ENCODE assay signal across 17 cellular contexts in the genomic region with DNA sequence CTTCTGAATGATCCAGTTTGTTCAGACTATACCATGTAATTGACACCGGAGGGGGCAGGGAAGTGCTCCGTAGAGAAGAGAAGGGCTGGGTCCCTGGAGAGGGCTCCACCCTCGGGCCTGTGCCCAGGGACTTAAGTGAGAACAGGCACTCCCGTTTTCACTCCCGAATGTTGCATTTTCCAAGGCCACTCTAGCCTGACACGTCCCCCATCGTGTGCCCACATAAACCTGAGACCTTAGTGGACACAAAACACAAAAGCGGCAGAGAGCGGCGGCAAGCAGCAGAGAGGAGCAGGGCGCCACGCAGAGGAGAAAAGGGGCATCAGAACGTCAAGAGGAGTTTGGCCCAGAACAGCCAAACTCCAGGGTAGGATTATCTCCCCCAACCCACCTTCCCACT.
DNase-seq lines count a peak whose midpoint lies in the region; ATAC-seq, FAIRE-seq and TF ChIP-seq lines count a peak whose summit lies in the region.
"Had no signal": no experiment of that assay in that cellular context is flagged by ENCODE, and none has a peak within 500 bp of the region (broad histone marks: within the 10 kb centered on the region; RNA-seq: fewer than 3 reads in every experiment).

No MANE protein-coding gene starts in this region.

- no peaks in the 10 kb centered on the region for H3K36me3 Mint-ChIP-seq in chondrocyte (ENCODE audit: low read depth)
- H3K36me3 Mint-ChIP-seq: activated naive CD8-positive, alpha-beta T cell treated with anti-CD3 and anti-CD28 coated beads for 36 hours had no signal

- H3K27me3 Mint-ChIP-seq in chondrocyte (ENCODE audit: low read depth) = no peaks in the 10 kb centered on the region
- H3K27me3 Mint-ChIP-seq: activated naive CD8-positive, alpha-beta T cell treated with anti-CD3 and anti-CD28 coated beads for 36 hours had no signal

- H3K4me1 Mint-ChIP-seq in chondrocyte (ENCODE audit: low read depth) = peaks cover 7% of the 10 kb centered on the region
- H3K4me1 Mint-ChIP-seq: activated naive CD8-positive, alpha-beta T cell treated with anti-CD3 and anti-CD28 coated beads for 36 hours had no signal

- H3K27ac ChIP-seq in cardiac muscle cell (no peak overlapping the region), left lung (no peak overlapping the region)
- H3K27ac ChIP-seq: neutrophil had no signal

- no peak for TF ChIP-seq POLR2A in GM18505 (IDR thresholded peaks at IDR 0.05; ENCODE audit: borderline replicate concordance, extremely low read depth, insufficient read depth, insufficient read length)

- DNase-seq in cardiac muscle cell (ENCODE audit: low read depth in 1 of 2, low spot score in 1 of 2) = peak in 1 of 2 donors; percentile 52
- DNase-seq in Right ventricle myocardium superior = no peak
- DNase-seq in chondrocyte (ENCODE audit: low spot score) = no peak
- DNase-seq in left lung = no peak
- DNase-seq in activated gamma-delta T cell (lab: John Stamatoyannopoulos, UW) = no peak
- no peak for DNase-seq in frontal cortex (ENCODE audit: low spot score in 2 of 2)
- no peak for DNase-seq in GM19238 (ENCODE audit: insufficient read length, low spot score)
- DNase-seq: ACHN; activated CD8-positive, alpha-beta memory T cell treated with anti-CD3 and anti-CD28 coated beads, Interleukin-2, amount 50 U/mL, for 48 hours; activated naive CD8-positive, alpha-beta T cell treated with anti-CD3 and anti-CD28 coated beads for 36 hours; left ventricle myocardium superior; NCI-H1105; small intestine had no signal

- intact Hi-C loops in Right ventricle myocardium superior (cut with DNase I) = no loop called here
- intact Hi-C loops in left lung (cut with DNase I) = no loop called here

- H3K36me3 ChIP-seq in cardiac muscle cell = no peaks in the 10 kb centered on the region
- H3K36me3 ChIP-seq in left lung = no peaks in the 10 kb centered on the region
- H3K36me3 ChIP-seq: neutrophil had no signal

- H3K27me3 ChIP-seq in cardiac muscle cell (no peaks in the 10 kb centered on the region), left lung (peaks cover 0 to 8% of the 10 kb centered on the region in 2 donors)
- H3K27me3 ChIP-seq: neutrophil had no signal

- H3K9me3 ChIP-seq in cardiac muscle cell (ENCODE audit: low read depth) = no peaks in the 10 kb centered on the region
- H3K9me3 ChIP-seq in left lung = no peaks in the 10 kb centered on the region
- H3K9me3 ChIP-seq: neutrophil had no signal

- TF ChIP-seq CTCF in cardiac muscle cell (IDR thresholded peaks at IDR 0.05; ENCODE audit: low read depth, low read length) (no peak), chondrocyte (IDR thresholded peaks at IDR 0.05) (peak; percentile 74), left lung (IDR thresholded peaks at IDR 0.05) (no peak)

- H3K4me3 Mint-ChIP-seq in chondrocyte (ENCODE audit: unreplicated experiment) = peak overlapping the region; percentile 72
- H3K4me3 Mint-ChIP-seq: activated naive CD8-positive, alpha-beta T cell treated with anti-CD3 and anti-CD28 coated beads for 36 hours had no signal

- peaks cover 3% of the 10 kb centered on the region for H3K9me3 Mint-ChIP-seq in chondrocyte (ENCODE audit: low read depth)
- H3K9me3 Mint-ChIP-seq: activated naive CD8-positive, alpha-beta T cell treated with anti-CD3 and anti-CD28 coated beads for 36 hours had no signal

- no peak overlapping the region for H3K27ac Mint-ChIP-seq in chondrocyte (ENCODE audit: unreplicated experiment)
- H3K27ac Mint-ChIP-seq: activated naive CD8-positive, alpha-beta T cell treated with anti-CD3 and anti-CD28 coated beads for 36 hours had no signal

- H3K4me3 ChIP-seq in cardiac muscle cell = peak overlapping the region; percentile 20
- H3K4me3 ChIP-seq in left lung = no peak overlapping the region
- H3K4me3 ChIP-seq: GM12878 had no signal

- H3K4me1 ChIP-seq in cardiac muscle cell (ENCODE audit: low read depth) (no peaks in the 10 kb centered on the region), left lung (no peaks in the 10 kb centered on the region)

- no peak for ATAC-seq in Right ventricle myocardium superior (ENCODE audit: poor library complexity)
- peak; percentile 38 for ATAC-seq in left lung
- ATAC-seq in GM18505 (IDR thresholded peaks at IDR 0.05; ENCODE audit: unreplicated experiment) = no peak
- ATAC-seq: GM12878, left ventricle myocardium superior had no signal

- FAIRE-seq in frontal cortex (lab: Jason Lieb, UNC) = no peak
- FAIRE-seq: GM12878, H54, small intestine had no signal
